8 cellular contexts compared by ENCODE assay signal in the genomic region with DNA sequence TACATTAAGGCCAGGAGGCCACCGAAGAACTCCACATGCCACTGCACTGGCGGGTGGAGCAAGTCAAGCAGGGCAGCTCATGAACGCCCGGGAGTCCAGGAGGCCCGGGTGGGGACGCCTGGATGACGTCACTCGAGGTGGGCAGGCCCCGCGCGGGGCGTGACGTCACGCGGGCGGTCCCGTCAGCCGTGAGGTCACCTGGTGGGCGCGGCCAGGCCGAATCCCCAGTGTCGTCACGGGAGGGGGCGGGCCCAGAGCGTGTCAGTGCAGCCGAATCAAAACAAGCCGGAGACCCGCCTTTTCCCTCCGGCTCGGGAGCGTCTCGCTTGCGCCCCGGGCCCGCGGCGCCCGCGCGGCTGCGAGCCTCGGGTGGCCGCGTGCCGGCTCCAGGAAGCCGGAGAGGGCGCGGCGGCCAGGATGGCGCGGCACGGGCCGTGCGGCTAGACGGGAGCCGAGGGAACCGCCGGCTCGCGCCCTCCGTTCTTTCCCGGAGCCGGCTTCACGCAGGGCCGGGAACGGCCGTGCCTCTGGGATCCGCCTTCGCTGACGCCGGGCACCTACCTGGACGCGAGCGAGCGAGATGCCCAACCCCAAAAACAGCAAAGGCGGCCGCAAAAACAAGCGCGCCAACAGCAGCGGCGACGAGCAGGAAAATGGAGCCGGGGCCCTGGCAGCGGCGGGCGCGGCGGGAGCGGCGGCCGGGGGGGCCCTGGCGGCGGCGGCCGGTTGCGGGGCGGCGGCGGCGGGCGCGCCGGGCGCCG. TPM values are rescaled to one million over a fixed set of nuclear protein-coding genes. Genes with fewer than 3 reads are reported as not detected.
DNase-seq lines count a peak whose midpoint lies in the region; ATAC-seq and TF ChIP-seq lines count a peak whose summit lies in the region.

A gene with protein sequence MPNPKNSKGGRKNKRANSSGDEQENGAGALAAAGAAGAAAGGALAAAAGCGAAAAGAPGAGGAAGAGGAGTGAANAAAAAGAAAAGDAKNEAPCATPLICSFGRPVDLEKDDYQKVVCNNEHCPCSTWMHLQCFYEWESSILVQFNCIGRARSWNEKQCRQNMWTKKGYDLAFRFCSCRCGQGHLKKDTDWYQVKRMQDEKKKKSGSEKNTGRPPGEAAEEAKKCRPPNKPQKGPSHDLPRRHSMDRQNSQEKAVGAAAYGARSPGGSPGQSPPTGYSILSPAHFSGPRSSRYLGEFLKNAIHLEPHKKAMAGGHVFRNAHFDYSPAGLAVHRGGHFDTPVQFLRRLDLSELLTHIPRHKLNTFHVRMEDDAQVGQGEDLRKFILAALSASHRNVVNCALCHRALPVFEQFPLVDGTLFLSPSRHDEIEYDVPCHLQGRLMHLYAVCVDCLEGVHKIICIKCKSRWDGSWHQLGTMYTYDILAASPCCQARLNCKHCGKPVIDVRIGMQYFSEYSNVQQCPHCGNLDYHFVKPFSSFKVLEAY (plus strand): TSS at position 264 of the 761 bp plus-strand sequence. CDS start 317 bp downstream, at position 581.

- TF ChIP-seq CTCF in AG09309 (IDR thresholded peaks at IDR 0.05; ENCODE audit: control insufficient read depth, insufficient read depth, low read depth, low read length, missing control alignments) = no peak

- H3K4me3 ChIP-seq in AG09309 (ENCODE audit: control insufficient read depth, low read depth, low read length) = peak within 1 kb of the TSS; percentile 80

- ATAC-seq in GM19035 (IDR thresholded peaks at IDR 0.05; ENCODE audit: unreplicated experiment) (peak; percentile 74), HG03354 (IDR thresholded peaks at IDR 0.05; ENCODE audit: poor library complexity, severe bottlenecking, unreplicated experiment) (peak; percentile 86)

- DNase-seq in AG09309 (ENCODE audit: low read depth) = peak; percentile 65
- peak; percentile 79 for DNase-seq in NCI-H460 (ENCODE audit: extremely low read depth, low read depth)
- peak; percentile 99 for DNase-seq in activated CD4-positive, CD25-positive, alpha-beta regulatory T cell treated with anti-CD3 and anti-CD28 coated beads, Interleukin-2, amount 50 U/mL, for 72 hours
- peak; percentile 91 for DNase-seq in cerebellar cortex (ENCODE audit: low spot score)
- DNase-seq in islet precursor cell = peak; percentile 97
- peak; percentile 99 for DNase-seq in stimulated activated CD4-positive, alpha-beta T cell treated with anti-CD3 and anti-CD28 coated beads, Interleukin-12 subunit alpha, Interleukin-12 subunit beta, amount 100 ng/mL, for 4 hours

RNA-seq across cellular contexts. Expression of the gene that starts here (rescaled TPM):
- 4.0 and 5.0 TPM in 2 replicates for total RNA-seq in NCI-H460 (2014; rRNA removed; shearing (Covaris generic))
- 0.35 and 1.1 TPM in 2 replicates for polyA plus RNA-seq in NCI-H460 (2014; cell fraction: nucleus; rRNA removed)

Comparison
In these comparisons a context has a peak if more than half of its experiments do, and no peak if none do; other contexts are left out.
1. Peak in every context shown above with its lines: DNase-seq, ATAC-seq and H3K4me3 ChIP-seq.